Comparison of ENCODE assay signal across 1 cellular context in genomic region chr4:38781854-38782261, GRCh38.
TF ChIP-seq lines count a peak whose summit lies in the region.

No MANE protein-coding gene starts in this region.

TF ChIP-seq in GM12878, 131 proteins besides CTCF, POLR2A, EP300 and RAD21 (continued from another document and continues in another):
- TF ChIP-seq IRF3 (IDR thresholded peaks at IDR 0.05) (no peak), IRF4 (IDR thresholded peaks at IDR 0.05; ENCODE audit: low read depth, low read length) (0 out of 2 replicates have a peak, but pooled peaks have one; percentile 24), RUNX3 (IDR thresholded peaks at IDR 0.05; ENCODE audit: low read length) (peak; percentile 50), POLR2AphosphoS2 (IDR thresholded peaks at IDR 0.05; ENCODE audit: low read depth, low read length) (0 out of 2 replicates have a peak, but pooled peaks have one; percentile 19), BCLAF1 (IDR thresholded peaks at IDR 0.05) (no peak), ATF7 (IDR thresholded peaks at IDR 0.05; ENCODE audit: low read depth) (no peak), CEBPZ (IDR thresholded peaks at IDR 0.05; ENCODE audit: low read depth, low read length) (no peak), NR2C1 (IDR thresholded peaks at IDR 0.05) (no peak), TAF1 (IDR thresholded peaks at IDR 0.05; ENCODE audit: borderline replicate concordance, low read depth, low read length) (peak; percentile 83), SREBF1 (IDR thresholded peaks at IDR 0.05; ENCODE audit: low read length) (no peak), TBL1XR1 (IDR thresholded peaks at IDR 0.05; ENCODE audit: low read depth, low read length) (no peak), NFYA (IDR thresholded peaks at IDR 0.05; ENCODE audit: borderline replicate concordance, low read depth, low read length) (no peak), ZSCAN29 (IDR thresholded peaks at IDR 0.05) (no peak), CBX3 (IDR thresholded peaks at IDR 0.05; ENCODE audit: borderline replicate concordance, low read depth) (no peak), SREBF2 (IDR thresholded peaks at IDR 0.05; ENCODE audit: low read length) (no peak), NR2C2 (IDR thresholded peaks at IDR 0.05; ENCODE audit: borderline replicate concordance, control insufficient read depth, insufficient read length, low read depth) (no peak), ZNF687 (IDR thresholded peaks at IDR 0.05) (peak; percentile 76), GATAD2B (conservative IDR thresholded peaks at IDR 0.05; ENCODE audit: low read depth) (peak; percentile 45; the same call in 1 of the 2 replicates), RB1 (IDR thresholded peaks at IDR 0.05; ENCODE audit: borderline replicate concordance) (no peak), SMARCA5 (IDR thresholded peaks at IDR 0.05) (no peak), MEF2B (IDR thresholded peaks at IDR 0.05; ENCODE audit: partially characterized antibody, poor library complexity, severe bottlenecking) (no peak), ZBTB33 (IDR thresholded peaks at IDR 0.05) (no peak), SKIL (IDR thresholded peaks at IDR 0.05; ENCODE audit: low read depth, poor library complexity, severe bottlenecking) (no peak), DPF2 (IDR thresholded peaks at IDR 0.05) (0 out of 2 replicates have a peak, but pooled peaks have one; percentile 50), BCL3 (IDR thresholded peaks at IDR 0.05; ENCODE audit: borderline replicate concordance, insufficient read depth, low read depth, low read length, poor library complexity, severe bottlenecking) (peak; percentile 16), POU2F2 (IDR thresholded peaks at IDR 0.05; ENCODE audit: borderline replicate concordance, low read depth, low read length) (0 out of 3 replicates have a peak, but pooled peaks have one; percentile 39), FOS (IDR thresholded peaks at IDR 0.05; ENCODE audit: borderline replicate concordance, extremely low read depth, insufficient read length) (no peak), CUX1 (IDR thresholded peaks at IDR 0.05; ENCODE audit: insufficient replicate concordance, low read depth, low read length) (peak; percentile 16), HDAC6 (IDR thresholded peaks at IDR 0.05; ENCODE audit: unreplicated experiment) (no peak), ATF3 (IDR thresholded peaks at IDR 0.05; ENCODE audit: borderline replicate concordance, extremely low read depth, low read depth, low read length) (no peak), ASH2L (IDR thresholded peaks at IDR 0.05; ENCODE audit: borderline replicate concordance, low read depth) (no peak), NR2F1 (conservative IDR thresholded peaks at IDR 0.05) (peak; percentile 48; the same call in 1 of the 2 replicates), ZBED1 (IDR thresholded peaks at IDR 0.05; ENCODE audit: borderline replicate concordance) (no peak), SUZ12 (IDR thresholded peaks at IDR 0.05; ENCODE audit: unreplicated experiment) (no peak)
